15 cellular contexts compared by ENCODE assay signal in the genomic region with DNA sequence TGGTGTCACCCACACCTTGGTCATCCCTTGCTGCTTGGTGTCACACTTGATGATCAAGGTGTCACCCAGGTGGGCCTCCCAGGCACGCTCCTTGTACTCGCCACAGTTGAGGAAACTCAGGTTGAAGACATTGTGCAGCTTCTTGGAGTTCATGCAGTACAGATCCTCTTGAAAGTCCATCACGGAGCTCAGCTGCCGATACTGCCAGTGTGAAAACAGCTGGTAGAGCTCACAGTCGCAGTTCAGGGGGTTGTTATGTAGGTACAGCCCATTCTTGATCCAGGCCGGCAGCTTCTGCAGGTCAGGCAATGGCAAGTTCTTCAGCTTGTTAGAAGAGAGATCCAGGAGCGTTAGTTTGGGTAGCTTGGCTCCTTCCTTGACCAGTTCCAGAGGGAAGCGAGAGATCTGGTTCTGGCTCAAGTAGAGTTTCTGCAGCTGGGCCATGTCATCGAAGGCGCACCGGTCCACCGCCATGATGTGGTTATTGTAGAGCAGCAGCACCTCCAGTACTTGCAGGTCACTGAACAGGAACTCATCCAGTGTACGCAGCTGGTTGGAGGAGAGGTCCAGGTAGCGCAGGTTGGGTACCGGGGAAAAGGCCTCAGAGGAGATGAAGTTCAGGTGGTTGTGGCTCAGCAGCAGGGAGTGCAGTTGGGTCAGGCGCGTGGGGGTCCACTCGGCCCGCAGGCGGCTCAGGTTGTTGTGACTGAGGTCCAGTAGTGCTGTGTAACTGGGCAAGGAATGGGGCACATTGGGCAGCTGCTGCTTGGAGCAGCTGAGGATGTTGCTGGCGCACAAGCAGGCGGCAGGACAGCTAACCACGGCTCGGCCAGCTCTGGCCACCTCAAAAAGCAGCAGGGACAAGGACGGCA. TPM values are rescaled to one million over a fixed set of nuclear protein-coding genes. Genes with fewer than 3 reads are reported as not detected.
DNase-seq lines count a peak whose midpoint lies in the region; ATAC-seq, FAIRE-seq and TF ChIP-seq lines count a peak whose summit lies in the region.
"Had no signal": no experiment of that assay in that cellular context is flagged by ENCODE, and none has a peak within 500 bp of the region (broad histone marks: within the 10 kb centered on the region; RNA-seq: fewer than 3 reads in every experiment).

No MANE protein-coding gene starts in this region.

- no peak overlapping the region for H3K4me3 ChIP-seq in body of pancreas

- no peak overlapping the region for H3K27ac ChIP-seq in body of pancreas

- no peak for TF ChIP-seq CTCF in body of pancreas (IDR thresholded peaks at IDR 0.05)

- H3K4me3 Mint-ChIP-seq in activated naive CD4-positive, alpha-beta T cell treated with anti-CD3 and anti-CD28 coated beads for 36 hours = peak overlapping the region; percentile 85
- peak overlapping the region; percentile 85 for H3K4me3 Mint-ChIP-seq in activated T-helper 17 cell treated with anti-CD3 and anti-CD28 coated beads, Interleukin-2, amount 50 U/mL, for 72 hours
- peak overlapping the region; percentile 84 for H3K4me3 Mint-ChIP-seq in memory B cell
- H3K4me3 Mint-ChIP-seq in stimulated activated naive B cell treated with anti-CD40 and anti-IgM and Interleukin-4, amounts not matched to agents 10 μg/mL and 1 μg/mL and 100 μg/mL, for 72 hours = peak overlapping the region; percentile 88 to 89

- DNase-seq in activated naive CD4-positive, alpha-beta T cell treated with anti-CD3 and anti-CD28 coated beads for 36 hours = no peak
- no peak for DNase-seq in activated naive CD4-positive, alpha-beta T cell treated with anti-CD3 and anti-CD28 coated beads, Interleukin-2, amount 50 U/mL, for 16 hours
- DNase-seq in memory B cell (ENCODE audit: low spot score in 2 of 2) (no peak), frontal cortex (ENCODE audit: low spot score in 2 of 2) (no peak), DMS79 treated with DMSO at 0.1 percent for 48 hours (lab: John Stamatoyannopoulos, UW) (no peak), body of pancreas (no peak)
- no peak for DNase-seq in stimulated activated naive B cell treated with anti-CD40 and anti-IgM and Interleukin-4, amounts not matched to agents 10 μg/mL and 1 μg/mL and 100 μg/mL, for 72 hours
- DNase-seq: GF-D8, head of caudate nucleus, MV-4-11, NCI-H446 treated with DMSO at 0.1 percent for 48 hours had no signal

- no peaks in the 10 kb centered on the region for H3K36me3 ChIP-seq in body of pancreas (replicated peaks in 1 of 2; ENCODE audit: insufficient read depth in 1 of 2, low read depth in 2 of 2)
- H3K36me3 ChIP-seq: adrenal gland, vagina had no signal

- WGBS in body of pancreas, 2 donors = 82 to 84% methylated on average over 20 to 24 of the region's 25 CpGs

- no peak for TF ChIP-seq POLR2A in body of pancreas (IDR thresholded peaks at IDR 0.05)

- no peak overlapping the region for H3K27ac Mint-ChIP-seq in activated naive CD4-positive, alpha-beta T cell treated with anti-CD3 and anti-CD28 coated beads for 36 hours
- H3K27ac Mint-ChIP-seq in activated T-helper 17 cell treated with anti-CD3 and anti-CD28 coated beads, Interleukin-2, amount 50 U/mL, for 72 hours = peak overlapping the region; percentile 83
- H3K27ac Mint-ChIP-seq in memory B cell = peak overlapping the region; percentile 81
- H3K27ac Mint-ChIP-seq in stimulated activated naive B cell treated with anti-CD40 and anti-IgM and Interleukin-4, amounts not matched to agents 10 μg/mL and 1 μg/mL and 100 μg/mL, for 72 hours = peak overlapping the region; percentile 59

- CTCF ChIA-PET in activated naive CD4-positive, alpha-beta T cell treated with anti-CD3 and anti-CD28 coated beads for 36 hours (lab: Charles Lee) = interaction anchor here (21.4 to 35.8 kb wide), 2 partner anchors 12 to 23 kb away, joined by 375 to 1207 read pairs; a partner anchor contains a TSS

- H3K4me1 ChIP-seq in body of pancreas = peaks cover 25% of the 10 kb centered on the region

- peaks cover 4% of the 10 kb centered on the region for H3K9me3 Mint-ChIP-seq in activated naive CD4-positive, alpha-beta T cell treated with anti-CD3 and anti-CD28 coated beads for 36 hours
- H3K9me3 Mint-ChIP-seq in activated T-helper 17 cell treated with anti-CD3 and anti-CD28 coated beads, Interleukin-2, amount 50 U/mL, for 72 hours = no peaks in the 10 kb centered on the region
- H3K9me3 Mint-ChIP-seq in memory B cell = no peaks in the 10 kb centered on the region
- H3K9me3 Mint-ChIP-seq in stimulated activated naive B cell treated with anti-CD40 and anti-IgM and Interleukin-4, amounts not matched to agents 10 μg/mL and 1 μg/mL and 100 μg/mL, for 72 hours = no peaks in the 10 kb centered on the region

- peaks cover 68% of the 10 kb centered on the region for H3K4me1 Mint-ChIP-seq in activated naive CD4-positive, alpha-beta T cell treated with anti-CD3 and anti-CD28 coated beads for 36 hours (ENCODE audit: low read depth)
- peaks cover 35% of the 10 kb centered on the region for H3K4me1 Mint-ChIP-seq in activated T-helper 17 cell treated with anti-CD3 and anti-CD28 coated beads, Interleukin-2, amount 50 U/mL, for 72 hours
- H3K4me1 Mint-ChIP-seq in memory B cell = peaks cover 20% of the 10 kb centered on the region
- H3K4me1 Mint-ChIP-seq in stimulated activated naive B cell treated with anti-CD40 and anti-IgM and Interleukin-4, amounts not matched to agents 10 μg/mL and 1 μg/mL and 100 μg/mL, for 72 hours = peaks cover 19 to 20% of the 10 kb centered on the region in 2 donors

- H3K9me3 ChIP-seq in body of pancreas = no peaks in the 10 kb centered on the region
- H3K9me3 ChIP-seq: adrenal gland, vagina had no signal

- no peaks in the 10 kb centered on the region for H3K27me3 Mint-ChIP-seq in activated naive CD4-positive, alpha-beta T cell treated with anti-CD3 and anti-CD28 coated beads for 36 hours (ENCODE audit: low read depth)
- no peaks in the 10 kb centered on the region for H3K27me3 Mint-ChIP-seq in activated T-helper 17 cell treated with anti-CD3 and anti-CD28 coated beads, Interleukin-2, amount 50 U/mL, for 72 hours
- H3K27me3 Mint-ChIP-seq in memory B cell = peaks cover 9% of the 10 kb centered on the region
- H3K27me3 Mint-ChIP-seq in stimulated activated naive B cell treated with anti-CD40 and anti-IgM and Interleukin-4, amounts not matched to agents 10 μg/mL and 1 μg/mL and 100 μg/mL, for 72 hours = peaks cover 21 to 41% of the 10 kb centered on the region in 2 donors

- no peaks in the 10 kb centered on the region for H3K27me3 ChIP-seq in body of pancreas
- H3K27me3 ChIP-seq: adrenal gland, vagina had no signal

- no peak for ATAC-seq in activated T-helper 17 cell treated with anti-CD3 and anti-CD28 coated beads, Interleukin-2, amount 50 U/mL, for 72 hours (replicated peaks)
- no peak for ATAC-seq in memory B cell (ENCODE audit: low read depth)
- no peak for ATAC-seq in stimulated activated naive B cell treated with anti-CD40 and anti-IgM and Interleukin-4, amounts not matched to agents 10 μg/mL and 1 μg/mL and 100 μg/mL, for 72 hours (replicated peaks)
- no peak for ATAC-seq in body of pancreas

- intact Hi-C loops in activated naive CD4-positive, alpha-beta T cell treated with anti-CD3 and anti-CD28 coated beads for 36 hours (cut with micrococcal nuclease) = loop anchor here (2.0 to 5.0 kb wide), 2 partner anchors 25 to 416 kb away; a partner anchor contains a TSS
- intact Hi-C loops in body of pancreas (cut with DNase I) = no loop called here

- H3K36me3 Mint-ChIP-seq in activated naive CD4-positive, alpha-beta T cell treated with anti-CD3 and anti-CD28 coated beads for 36 hours (ENCODE audit: low read depth) = peaks cover 4% of the 10 kb centered on the region
- no peaks in the 10 kb centered on the region for H3K36me3 Mint-ChIP-seq in activated T-helper 17 cell treated with anti-CD3 and anti-CD28 coated beads, Interleukin-2, amount 50 U/mL, for 72 hours (ENCODE audit: low read depth)
- H3K36me3 Mint-ChIP-seq in memory B cell = no peaks in the 10 kb centered on the region
- H3K36me3 Mint-ChIP-seq in stimulated activated naive B cell treated with anti-CD40 and anti-IgM and Interleukin-4, amounts not matched to agents 10 μg/mL and 1 μg/mL and 100 μg/mL, for 72 hours = no peaks in the 10 kb centered on the region

- FAIRE-seq in frontal cortex (lab: Jason Lieb, UNC) = no peak

RNA-seq across cellular contexts. Expression of a gene that starts 1.3 kb away (rescaled TPM):
- 1 to 10 TPM; 1.5 to 1.7 TPM for total RNA-seq in activated naive CD4-positive, alpha-beta T cell treated with anti-CD3 and anti-CD28 coated beads for 36 hours
- total RNA-seq in activated T-helper 17 cell treated with anti-CD3 and anti-CD28 coated beads, Interleukin-2, amount 50 U/mL, for 72 hours = 1 to 10 TPM; 1.1 to 1.2 TPM
- total RNA-seq in frontal cortex (8.2 TPM), body of pancreas (1 to 10 TPM; 2.6 to 8.6 TPM)

RNA-seq across cellular contexts. Expression of a gene that starts 14.3 kb away (rescaled TPM):
- total RNA-seq in activated naive CD4-positive, alpha-beta T cell treated with anti-CD3 and anti-CD28 coated beads for 36 hours = 1 to 10 TPM; 6.6 to 8.5 TPM
- 10 to 100 TPM in 1 of 2 donors, 1 to 10 TPM in 1; 7.6 to 19.2 TPM for total RNA-seq in activated T-helper 17 cell treated with anti-CD3 and anti-CD28 coated beads, Interleukin-2, amount 50 U/mL, for 72 hours
- total RNA-seq in frontal cortex (4.9 TPM), body of pancreas (1 to 10 TPM; 6.2 to 6.9 TPM)

RNA-seq across cellular contexts. Expression of a gene that starts 24.5 kb away (rescaled TPM):
- 10 to 100 TPM; 15.2 to 16.4 TPM for total RNA-seq in activated naive CD4-positive, alpha-beta T cell treated with anti-CD3 and anti-CD28 coated beads for 36 hours
- total RNA-seq in activated T-helper 17 cell treated with anti-CD3 and anti-CD28 coated beads, Interleukin-2, amount 50 U/mL, for 72 hours = 10 to 100 TPM; 14.5 to 15.3 TPM
- total RNA-seq in frontal cortex = 4.9 TPM
- total RNA-seq in body of pancreas = 1 to 10 TPM; 2.6 to 5.9 TPM

RNA-seq across cellular contexts. Expression of a gene that starts 31.4 kb away (rescaled TPM):
- total RNA-seq in activated naive CD4-positive, alpha-beta T cell treated with anti-CD3 and anti-CD28 coated beads for 36 hours = under 1 TPM in 1 of 2 experiments, not detected in 1; 0.31 TPM
- total RNA-seq in activated T-helper 17 cell treated with anti-CD3 and anti-CD28 coated beads, Interleukin-2, amount 50 U/mL, for 72 hours = under 1 TPM in 1 of 2 donors, not detected in 1; 0.45 TPM
- 4.9 TPM for total RNA-seq in frontal cortex
- total RNA-seq in body of pancreas = not detected
- total RNA-seq: lung, vagina had no signal

RNA-seq across cellular contexts. Expression of a gene that starts 40.2 kb away (rescaled TPM):
- total RNA-seq in activated naive CD4-positive, alpha-beta T cell treated with anti-CD3 and anti-CD28 coated beads for 36 hours = 1 to 10 TPM; 8.0 to 8.5 TPM
- total RNA-seq in activated T-helper 17 cell treated with anti-CD3 and anti-CD28 coated beads, Interleukin-2, amount 50 U/mL, for 72 hours = 10 to 100 TPM in 1 of 2 donors, 1 to 10 TPM in 1; 10.0 to 11.6 TPM
- total RNA-seq in frontal cortex = 16.3 TPM
- 1 to 10 TPM; 3.6 to 4.9 TPM for total RNA-seq in body of pancreas
